Comparison of ENCODE assay signal across 17 cellular contexts in genomic region chr2:23452397-23452796, GRCh38.
DNase-seq lines count a peak whose midpoint lies in the region; ATAC-seq, FAIRE-seq and TF ChIP-seq lines count a peak whose summit lies in the region.
"Had no signal": no experiment of that assay in that cellular context is flagged by ENCODE, and none has a peak within 500 bp of the region (broad histone marks: within the 10 kb centered on the region; RNA-seq: fewer than 3 reads in every experiment).

No MANE protein-coding gene starts in this region.

- intact Hi-C loops in activated CD4-positive, alpha-beta T cell treated with anti-CD3 and anti-CD28 coated beads for 36 hours (cut with DNase I, micrococcal nuclease) = no loop called here

- POLR2A ChIA-PET in activated CD4-positive, alpha-beta T cell treated with anti-CD3 and anti-CD28 coated beads for 36 hours (lab: Charles Lee) = no interaction called here

- FAIRE-seq in GM12892 (lab: Jason Lieb, UNC) = peak; percentile 71

- no peak for TF ChIP-seq CTCF in osteocyte (IDR thresholded peaks at IDR 0.05)

- ATAC-seq in T-helper 17 cell = no peak
- no peak for ATAC-seq in activated CD4-positive, alpha-beta T cell treated with anti-CD3 and anti-CD28 coated beads for 36 hours
- ATAC-seq: gastrocnemius medialis had no signal

- peaks cover 10% of the 10 kb centered on the region for H3K4me1 Mint-ChIP-seq in T-helper 17 cell
- H3K4me1 Mint-ChIP-seq in osteocyte (ENCODE audit: unreplicated experiment) = peaks cover 17% of the 10 kb centered on the region
- H3K4me1 Mint-ChIP-seq in activated CD4-positive, alpha-beta T cell treated with anti-CD3 and anti-CD28 coated beads for 36 hours = peaks cover 23% of the 10 kb centered on the region

- no peaks in the 10 kb centered on the region for H3K9me3 ChIP-seq in T-helper 17 cell (ENCODE audit: control insufficient read depth, low read length, poor library complexity, severe bottlenecking)
- H3K9me3 ChIP-seq: gastrocnemius medialis, transverse colon had no signal

- no peaks in the 10 kb centered on the region for H3K9me3 Mint-ChIP-seq in osteocyte (ENCODE audit: unreplicated experiment)
- no peaks in the 10 kb centered on the region for H3K9me3 Mint-ChIP-seq in activated CD4-positive, alpha-beta T cell treated with anti-CD3 and anti-CD28 coated beads for 36 hours (ENCODE audit: low read depth)
- H3K9me3 Mint-ChIP-seq: activated CD4-positive, alpha-beta T cell treated with anti-CD3 and anti-CD28 coated beads, Interleukin-2, amount 10 ng/mL, durations not matched to agents 24 days and 14 days; stimulated activated naive B cell treated with anti-CD40 and anti-IgM and Interleukin-4, amounts not matched to agents 10 μg/mL and 1 μg/mL and 100 μg/mL, for 72 hours had no signal

- CTCF ChIA-PET in activated CD4-positive, alpha-beta T cell treated with anti-CD3 and anti-CD28 coated beads for 36 hours (lab: Charles Lee) = no interaction called here

- H3K27ac Mint-ChIP-seq in T-helper 17 cell (peak overlapping the region; percentile 37), osteocyte (ENCODE audit: unreplicated experiment) (no peak overlapping the region)
- H3K27ac Mint-ChIP-seq in activated CD4-positive, alpha-beta T cell treated with anti-CD3 and anti-CD28 coated beads for 36 hours = no peak overlapping the region
- H3K27ac Mint-ChIP-seq: stimulated activated naive B cell treated with anti-CD40 and anti-IgM and Interleukin-4, amounts not matched to agents 10 μg/mL and 1 μg/mL and 100 μg/mL, for 72 hours had no signal

- H3K27me3 Mint-ChIP-seq in T-helper 17 cell = peaks cover 30% of the 10 kb centered on the region
- H3K27me3 Mint-ChIP-seq in osteocyte (ENCODE audit: unreplicated experiment) = peaks cover 4% of the 10 kb centered on the region
- peaks cover 8% of the 10 kb centered on the region for H3K27me3 Mint-ChIP-seq in activated CD4-positive, alpha-beta T cell treated with anti-CD3 and anti-CD28 coated beads for 36 hours

- DNase-seq in NCI-H1694 treated with DMSO at 0.1 percent for 48 hours (lab: John Stamatoyannopoulos, UW) = peak; percentile 7
- no peak for DNase-seq in NCI-H1694 (lab: John Stamatoyannopoulos, UW)
- DNase-seq in GM12892 (ENCODE audit: insufficient read length) = no peak
- no peak for DNase-seq in T-helper 17 cell
- peak; percentile 40 for DNase-seq in osteocyte (ENCODE audit: extremely low spot score, unreplicated experiment)
- DNase-seq in mesenteric fat pad (ENCODE audit: low spot score) = no peak
- DNase-seq in NCI-H1436 treated with DMSO at 0.1 percent for 48 hours (lab: John Stamatoyannopoulos, UW) = no peak
- DNase-seq in activated CD4-positive, alpha-beta T cell treated with anti-CD3 and anti-CD28 coated beads for 36 hours = no peak
- DNase-seq: activated gamma-delta T cell, anterior cingulate cortex, erythroblast, gastrocnemius medialis, midbrain, NCI-H1417 treated with DMSO at 0.1 percent for 48 hours, transverse colon had no signal

- H3K4me3 Mint-ChIP-seq in T-helper 17 cell (peak overlapping the region; percentile 9), osteocyte (ENCODE audit: unreplicated experiment) (no peak overlapping the region)
- no peak overlapping the region for H3K4me3 Mint-ChIP-seq in activated CD4-positive, alpha-beta T cell treated with anti-CD3 and anti-CD28 coated beads for 36 hours

- H3K36me3 Mint-ChIP-seq in T-helper 17 cell (ENCODE audit: low read depth) (no peaks in the 10 kb centered on the region), osteocyte (ENCODE audit: unreplicated experiment) (no peaks in the 10 kb centered on the region)
- H3K36me3 Mint-ChIP-seq in activated CD4-positive, alpha-beta T cell treated with anti-CD3 and anti-CD28 coated beads for 36 hours (ENCODE audit: low read depth) = no peaks in the 10 kb centered on the region
- H3K36me3 Mint-ChIP-seq: stimulated activated naive B cell treated with anti-CD40 and anti-IgM and Interleukin-4, amounts not matched to agents 10 μg/mL and 1 μg/mL and 100 μg/mL, for 72 hours had no signal

- TF ChIP-seq POLR2A in GM12892 (IDR thresholded peaks at IDR 0.05; ENCODE audit: low read depth, low read length) = no peak

Comparison
In these comparisons a context has a peak if more than half of its experiments do, and no peak if none do; other contexts are left out.
1. DNase-seq: peak in NCI-H1694 treated with DMSO at 0.1 percent for 48 hours (single experiment) and osteocyte (single experiment); none in NCI-H1694 (single experiment), GM12892 (single experiment), T-helper 17 cell (0 of 3), mesenteric fat pad (single experiment), NCI-H1436 treated with DMSO at 0.1 percent for 48 hours (single experiment) and activated CD4-positive, alpha-beta T cell treated with anti-CD3 and anti-CD28 coated beads for 36 hours (single experiment).